7 cellular contexts compared by ENCODE assay signal in genomic region chr9:109320338-109320733, GRCh38. TPM values are rescaled to one million over a fixed set of nuclear protein-coding genes. Genes with fewer than 3 reads are reported as not detected.
DNase-seq lines count a peak whose midpoint lies in the region; ATAC-seq and TF ChIP-seq lines count a peak whose summit lies in the region.

No MANE protein-coding gene starts in this region.

- H3K27me3 Mint-ChIP-seq in glutamatergic neuron (ENCODE audit: unreplicated experiment), result peaks cover 5% of the 10 kb centered on the region

- H3K36me3 Mint-ChIP-seq in glutamatergic neuron (ENCODE audit: unreplicated experiment), result no peaks in the 10 kb centered on the region

- ATAC-seq in GM18498 (IDR thresholded peaks at IDR 0.05; ENCODE audit: unreplicated experiment) (peak; percentile 31), GM21529 (IDR thresholded peaks at IDR 0.05; ENCODE audit: unreplicated experiment) (peak; percentile 23), HG03565 (IDR thresholded peaks at IDR 0.05; ENCODE audit: unreplicated experiment) (peak; percentile 25)

- H3K4me3 Mint-ChIP-seq in glutamatergic neuron (ENCODE audit: unreplicated experiment), result no peak overlapping the region

- H3K9me3 Mint-ChIP-seq in glutamatergic neuron (ENCODE audit: unreplicated experiment), result peaks cover 15% of the 10 kb centered on the region

- no peak for TF ChIP-seq CTCF in glutamatergic neuron (IDR thresholded peaks at IDR 0.05; ENCODE audit: partially characterized antibody, unreplicated experiment)

- intact Hi-C loops in posterior vena cava (cut with DNase I), result loop anchor here in 1 of 2 donors (1.0 kb wide), 1 partner anchor 74 kb away; no protein-coding TSS in a partner anchor

- no peak overlapping the region for H3K27ac Mint-ChIP-seq in glutamatergic neuron (ENCODE audit: unreplicated experiment)

- DNase-seq in glutamatergic neuron (peak; percentile 50), posterior vena cava (ENCODE audit: low spot score) (no peak), NCI-H1436 treated with DMSO at 0.1 percent for 48 hours (lab: John Stamatoyannopoulos, UW) (no peak), NCI-H510A (lab: John Stamatoyannopoulos, UW) (no peak)

- H3K4me1 Mint-ChIP-seq in glutamatergic neuron (ENCODE audit: low read depth, unreplicated experiment), result peaks cover 24% of the 10 kb centered on the region

RNA-seq across cellular contexts. Expression of gene EPB41L4B, which starts 0.5 kb away (rescaled TPM):
- total RNA-seq in glutamatergic neuron (ENCODE audit: unreplicated experiment), result 10.0 TPM
- total RNA-seq in posterior vena cava, result under 1 TPM; 0.28 to 0.62 TPM
